ENCODE assay signal across 1 cellular context in the genomic region with DNA sequence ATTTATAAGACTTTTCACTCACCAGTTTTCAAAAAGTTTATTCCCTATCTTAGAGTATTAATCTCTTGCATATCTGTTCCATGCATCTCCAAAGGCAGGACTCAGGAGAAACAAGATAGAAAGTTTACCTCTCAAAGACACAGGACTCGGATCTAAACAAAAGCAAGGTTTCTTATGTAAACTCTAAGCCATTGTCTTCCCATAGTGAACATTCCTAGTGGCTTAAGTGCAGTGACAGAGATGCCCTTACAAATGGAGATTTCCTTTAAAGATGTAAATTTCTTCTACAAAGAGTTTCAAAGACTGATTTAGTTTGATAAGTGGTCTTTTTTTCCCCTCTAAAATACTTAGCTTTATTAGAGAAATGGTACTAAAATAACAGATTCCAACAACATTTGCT.
TF ChIP-seq lines count a peak whose summit lies in the region.

No MANE protein-coding gene starts in this region.

TF ChIP-seq in H1, 55 proteins besides CTCF, POLR2A, EP300 and RAD21 (continued from another document):
- TF ChIP-seq, protein P1, sequence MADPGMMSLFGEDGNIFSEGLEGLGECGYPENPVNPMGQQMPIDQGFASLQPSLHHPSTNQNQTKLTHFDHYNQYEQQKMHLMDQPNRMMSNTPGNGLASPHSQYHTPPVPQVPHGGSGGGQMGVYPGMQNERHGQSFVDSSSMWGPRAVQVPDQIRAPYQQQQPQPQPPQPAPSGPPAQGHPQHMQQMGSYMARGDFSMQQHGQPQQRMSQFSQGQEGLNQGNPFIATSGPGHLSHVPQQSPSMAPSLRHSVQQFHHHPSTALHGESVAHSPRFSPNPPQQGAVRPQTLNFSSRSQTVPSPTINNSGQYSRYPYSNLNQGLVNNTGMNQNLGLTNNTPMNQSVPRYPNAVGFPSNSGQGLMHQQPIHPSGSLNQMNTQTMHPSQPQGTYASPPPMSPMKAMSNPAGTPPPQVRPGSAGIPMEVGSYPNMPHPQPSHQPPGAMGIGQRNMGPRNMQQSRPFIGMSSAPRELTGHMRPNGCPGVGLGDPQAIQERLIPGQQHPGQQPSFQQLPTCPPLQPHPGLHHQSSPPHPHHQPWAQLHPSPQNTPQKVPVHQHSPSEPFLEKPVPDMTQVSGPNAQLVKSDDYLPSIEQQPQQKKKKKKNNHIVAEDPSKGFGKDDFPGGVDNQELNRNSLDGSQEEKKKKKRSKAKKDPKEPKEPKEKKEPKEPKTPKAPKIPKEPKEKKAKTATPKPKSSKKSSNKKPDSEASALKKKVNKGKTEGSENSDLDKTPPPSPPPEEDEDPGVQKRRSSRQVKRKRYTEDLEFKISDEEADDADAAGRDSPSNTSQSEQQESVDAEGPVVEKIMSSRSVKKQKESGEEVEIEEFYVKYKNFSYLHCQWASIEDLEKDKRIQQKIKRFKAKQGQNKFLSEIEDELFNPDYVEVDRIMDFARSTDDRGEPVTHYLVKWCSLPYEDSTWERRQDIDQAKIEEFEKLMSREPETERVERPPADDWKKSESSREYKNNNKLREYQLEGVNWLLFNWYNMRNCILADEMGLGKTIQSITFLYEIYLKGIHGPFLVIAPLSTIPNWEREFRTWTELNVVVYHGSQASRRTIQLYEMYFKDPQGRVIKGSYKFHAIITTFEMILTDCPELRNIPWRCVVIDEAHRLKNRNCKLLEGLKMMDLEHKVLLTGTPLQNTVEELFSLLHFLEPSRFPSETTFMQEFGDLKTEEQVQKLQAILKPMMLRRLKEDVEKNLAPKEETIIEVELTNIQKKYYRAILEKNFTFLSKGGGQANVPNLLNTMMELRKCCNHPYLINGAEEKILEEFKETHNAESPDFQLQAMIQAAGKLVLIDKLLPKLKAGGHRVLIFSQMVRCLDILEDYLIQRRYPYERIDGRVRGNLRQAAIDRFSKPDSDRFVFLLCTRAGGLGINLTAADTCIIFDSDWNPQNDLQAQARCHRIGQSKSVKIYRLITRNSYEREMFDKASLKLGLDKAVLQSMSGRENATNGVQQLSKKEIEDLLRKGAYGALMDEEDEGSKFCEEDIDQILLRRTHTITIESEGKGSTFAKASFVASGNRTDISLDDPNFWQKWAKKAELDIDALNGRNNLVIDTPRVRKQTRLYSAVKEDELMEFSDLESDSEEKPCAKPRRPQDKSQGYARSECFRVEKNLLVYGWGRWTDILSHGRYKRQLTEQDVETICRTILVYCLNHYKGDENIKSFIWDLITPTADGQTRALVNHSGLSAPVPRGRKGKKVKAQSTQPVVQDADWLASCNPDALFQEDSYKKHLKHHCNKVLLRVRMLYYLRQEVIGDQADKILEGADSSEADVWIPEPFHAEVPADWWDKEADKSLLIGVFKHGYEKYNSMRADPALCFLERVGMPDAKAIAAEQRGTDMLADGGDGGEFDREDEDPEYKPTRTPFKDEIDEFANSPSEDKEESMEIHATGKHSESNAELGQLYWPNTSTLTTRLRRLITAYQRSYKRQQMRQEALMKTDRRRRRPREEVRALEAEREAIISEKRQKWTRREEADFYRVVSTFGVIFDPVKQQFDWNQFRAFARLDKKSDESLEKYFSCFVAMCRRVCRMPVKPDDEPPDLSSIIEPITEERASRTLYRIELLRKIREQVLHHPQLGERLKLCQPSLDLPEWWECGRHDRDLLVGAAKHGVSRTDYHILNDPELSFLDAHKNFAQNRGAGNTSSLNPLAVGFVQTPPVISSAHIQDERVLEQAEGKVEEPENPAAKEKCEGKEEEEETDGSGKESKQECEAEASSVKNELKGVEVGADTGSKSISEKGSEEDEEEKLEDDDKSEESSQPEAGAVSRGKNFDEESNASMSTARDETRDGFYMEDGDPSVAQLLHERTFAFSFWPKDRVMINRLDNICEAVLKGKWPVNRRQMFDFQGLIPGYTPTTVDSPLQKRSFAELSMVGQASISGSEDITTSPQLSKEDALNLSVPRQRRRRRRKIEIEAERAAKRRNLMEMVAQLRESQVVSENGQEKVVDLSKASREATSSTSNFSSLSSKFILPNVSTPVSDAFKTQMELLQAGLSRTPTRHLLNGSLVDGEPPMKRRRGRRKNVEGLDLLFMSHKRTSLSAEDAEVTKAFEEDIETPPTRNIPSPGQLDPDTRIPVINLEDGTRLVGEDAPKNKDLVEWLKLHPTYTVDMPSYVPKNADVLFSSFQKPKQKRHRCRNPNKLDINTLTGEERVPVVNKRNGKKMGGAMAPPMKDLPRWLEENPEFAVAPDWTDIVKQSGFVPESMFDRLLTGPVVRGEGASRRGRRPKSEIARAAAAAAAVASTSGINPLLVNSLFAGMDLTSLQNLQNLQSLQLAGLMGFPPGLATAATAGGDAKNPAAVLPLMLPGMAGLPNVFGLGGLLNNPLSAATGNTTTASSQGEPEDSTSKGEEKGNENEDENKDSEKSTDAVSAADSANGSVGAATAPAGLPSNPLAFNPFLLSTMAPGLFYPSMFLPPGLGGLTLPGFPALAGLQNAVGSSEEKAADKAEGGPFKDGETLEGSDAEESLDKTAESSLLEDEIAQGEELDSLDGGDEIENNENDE (IDR thresholded peaks at IDR 0.05; ENCODE audit: insufficient replicate concordance, low read length), result peak; percentile 97
- TF ChIP-seq CHD1 (IDR thresholded peaks at IDR 0.05; ENCODE audit: low read depth, low read length) (no peak), SRF (IDR thresholded peaks at IDR 0.05; ENCODE audit: low read depth, low read length) (no peak), HDAC2 (IDR thresholded peaks at IDR 0.05; ENCODE audit: borderline replicate concordance in 1 of 2, low read depth in 2 of 2, low read length in 2 of 2) (peak in 1 of 2 experiments; percentile 83; a peak in 1 of 4 replicates), BACH1 (IDR thresholded peaks at IDR 0.05; ENCODE audit: low read length) (no peak), SIX5 (IDR thresholded peaks at IDR 0.05; ENCODE audit: low read depth, low read length) (peak; percentile 53; the same call in 1 of the 2 replicates), SIN3A (conservative IDR thresholded peaks at IDR 0.05 in 1 of 2, IDR thresholded peaks at IDR 0.05 in 1 of 2; ENCODE audit: low read depth in 1 of 2, low read length in 2 of 2) (no peak), POU5F1 (IDR thresholded peaks at IDR 0.05; ENCODE audit: low read depth, low read length) (peak; percentile 99), SP1 (IDR thresholded peaks at IDR 0.05; ENCODE audit: low read depth, low read length) (peak; percentile 41; the same call in 1 of the 2 replicates), NANOG (IDR thresholded peaks at IDR 0.05; ENCODE audit: insufficient read depth, low read depth, low read length, poor library complexity, severe bottlenecking) (peak; percentile 96), YY1 (IDR thresholded peaks at IDR 0.05; ENCODE audit: low read depth, low read length) (no peak), FOSL1 (IDR thresholded peaks at IDR 0.05; ENCODE audit: insufficient read depth, low read depth, low read length) (no peak), SP4 (IDR thresholded peaks at IDR 0.05; ENCODE audit: low read length) (no peak)
- TF ChIP-seq, protein P2, sequence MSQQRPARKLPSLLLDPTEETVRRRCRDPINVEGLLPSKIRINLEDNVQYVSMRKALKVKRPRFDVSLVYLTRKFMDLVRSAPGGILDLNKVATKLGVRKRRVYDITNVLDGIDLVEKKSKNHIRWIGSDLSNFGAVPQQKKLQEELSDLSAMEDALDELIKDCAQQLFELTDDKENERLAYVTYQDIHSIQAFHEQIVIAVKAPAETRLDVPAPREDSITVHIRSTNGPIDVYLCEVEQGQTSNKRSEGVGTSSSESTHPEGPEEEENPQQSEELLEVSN (IDR thresholded peaks at IDR 0.05), result no peak
- TF ChIP-seq, protein P3, sequence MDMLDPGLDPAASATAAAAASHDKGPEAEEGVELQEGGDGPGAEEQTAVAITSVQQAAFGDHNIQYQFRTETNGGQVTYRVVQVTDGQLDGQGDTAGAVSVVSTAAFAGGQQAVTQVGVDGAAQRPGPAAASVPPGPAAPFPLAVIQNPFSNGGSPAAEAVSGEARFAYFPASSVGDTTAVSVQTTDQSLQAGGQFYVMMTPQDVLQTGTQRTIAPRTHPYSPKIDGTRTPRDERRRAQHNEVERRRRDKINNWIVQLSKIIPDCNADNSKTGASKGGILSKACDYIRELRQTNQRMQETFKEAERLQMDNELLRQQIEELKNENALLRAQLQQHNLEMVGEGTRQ (IDR thresholded peaks at IDR 0.05; ENCODE audit: low read length), result no peak
